In the genomic region with DNA sequence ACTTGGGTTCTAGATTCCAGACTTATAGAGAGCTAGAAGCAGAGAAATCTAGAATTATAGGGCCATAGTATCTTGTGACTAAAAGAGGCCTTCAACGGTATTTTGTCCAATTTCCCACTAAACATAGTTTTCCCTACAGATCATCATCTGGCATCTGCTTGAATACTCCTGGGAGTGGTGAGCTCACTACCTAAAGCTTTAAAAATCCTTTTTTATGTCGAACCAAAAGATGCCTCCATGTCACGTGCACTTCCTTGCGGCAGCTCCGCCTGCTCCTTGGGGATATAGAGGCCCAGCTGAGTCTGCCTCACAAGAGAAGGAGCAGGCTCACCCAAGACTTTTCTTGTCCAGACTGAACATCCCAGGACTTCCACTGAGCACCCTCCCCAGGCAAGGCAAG, we compare ENCODE assay signal across 26 cellular contexts. TPM values are rescaled to one million over a fixed set of nuclear protein-coding genes. Genes with fewer than 3 reads are reported as not detected.
DNase-seq lines count a peak whose midpoint lies in the region; ATAC-seq and TF ChIP-seq lines count a peak whose summit lies in the region.
"Had no signal": no experiment of that assay in that cellular context is flagged by ENCODE, and none has a peak within 500 bp of the region (broad histone marks: within the 10 kb centered on the region; RNA-seq: fewer than 3 reads in every experiment).

No MANE protein-coding gene starts in this region.

- no peaks in the 10 kb centered on the region for H3K36me3 Mint-ChIP-seq in brain
- no peaks in the 10 kb centered on the region for H3K36me3 Mint-ChIP-seq in effector memory CD8-positive, alpha-beta T cell (ENCODE audit: insufficient read depth)
- H3K36me3 Mint-ChIP-seq: naive thymus-derived CD4-positive, alpha-beta T cell; stimulated activated naive B cell treated with anti-CD40 and anti-IgM and Interleukin-4, amounts not matched to agents 10 μg/mL and 1 μg/mL and 100 μg/mL, for 72 hours had no signal

- TF ChIP-seq POLR2A in breast epithelium (IDR thresholded peaks at IDR 0.05): no peak

- no peaks in the 10 kb centered on the region for H3K27me3 ChIP-seq in breast epithelium
- H3K27me3 ChIP-seq in mammary epithelial cell (ENCODE audit: insufficient read depth, low read length): no peaks in the 10 kb centered on the region
- no peaks in the 10 kb centered on the region for H3K27me3 ChIP-seq in neural cell (ENCODE audit: insufficient read depth, low read depth, low read length)
- H3K27me3 ChIP-seq in subcutaneous abdominal adipose tissue (ENCODE audit: control insufficient read depth in 5 of 5, insufficient read depth in 4 of 5, low read length in 5 of 5): no peaks in the 10 kb centered on the region
- H3K27me3 ChIP-seq: BE2C had no signal

- no peaks in the 10 kb centered on the region for H3K9me3 ChIP-seq in breast epithelium
- H3K9me3 ChIP-seq in mammary epithelial cell (replicated peaks; ENCODE audit: insufficient read depth, low read length): no peaks in the 10 kb centered on the region
- no peaks in the 10 kb centered on the region for H3K9me3 ChIP-seq in neural cell (ENCODE audit: low read length)
- no peaks in the 10 kb centered on the region for H3K9me3 ChIP-seq in subcutaneous abdominal adipose tissue (ENCODE audit: control insufficient read depth in 5 of 5, low read length in 5 of 5)
- H3K9me3 ChIP-seq: BE2C had no signal

- no peak for ATAC-seq in effector memory CD8-positive, alpha-beta T cell (replicated peaks)
- ATAC-seq in HG02938 (IDR thresholded peaks at IDR 0.05; ENCODE audit: unreplicated experiment): no peak
- ATAC-seq: naive thymus-derived CD4-positive, alpha-beta T cell; stimulated activated naive B cell treated with anti-CD40 and anti-IgM and Interleukin-4, amounts not matched to agents 10 μg/mL and 1 μg/mL and 100 μg/mL, for 72 hours had no signal

- H3K79me2 ChIP-seq in mammary epithelial cell (ENCODE audit: insufficient read depth, low read length) (no peaks in the 10 kb centered on the region), neural cell (replicated peaks; ENCODE audit: insufficient read depth, low read length) (no peaks in the 10 kb centered on the region)

- peak overlapping the region; percentile 76 to 88 for H3K27ac ChIP-seq in breast epithelium
- H3K27ac ChIP-seq in mammary epithelial cell (ENCODE audit: insufficient read depth, low read depth, low read length): no peak overlapping the region
- peak overlapping the region; percentile 81 for H3K27ac ChIP-seq in neural cell (ENCODE audit: low read length)
- peak overlapping the region; percentile 74 for H3K27ac ChIP-seq in subcutaneous abdominal adipose tissue (ENCODE audit: low read depth, low read length)
- H3K27ac ChIP-seq: dorsolateral prefrontal cortex had no signal

- WGBS in mammary epithelial cell (ENCODE audit: low coverage, missing lambda C conversion rate): 100% methylated on average over 5 of the region's 5 CpGs

- no peak overlapping the region for H3K4me3 Mint-ChIP-seq in brain
- no peak overlapping the region for H3K4me3 Mint-ChIP-seq in effector memory CD8-positive, alpha-beta T cell
- H3K4me3 Mint-ChIP-seq: activated T-cell treated with anti-CD3 and anti-CD28 coated beads, Interleukin-2, amount 50 U/mL, for 24 hours; central memory CD8-positive, alpha-beta T cell; GM23338; naive thymus-derived CD4-positive, alpha-beta T cell; stimulated activated naive B cell treated with anti-CD40 and anti-IgM and Interleukin-4, amounts not matched to agents 10 μg/mL and 1 μg/mL and 100 μg/mL, for 72 hours had no signal

- H3K4me2 ChIP-seq in mammary epithelial cell (ENCODE audit: insufficient read depth, low read depth, low read length) (no peak overlapping the region), neural cell (ENCODE audit: low read length) (no peak overlapping the region)
- H3K4me2 ChIP-seq: GM23338, smooth muscle cell had no signal

- CTCF ChIA-PET in mammary epithelial cell (lab: Charles Lee; ENCODE audit: low non-redundant PET): interaction anchor here (0.5 to 0.6 kb wide), 2 partner anchors 25 to 504 kb away, joined by 3 read pairs; no protein-coding TSS in a partner anchor

- H4K20me1 ChIP-seq in mammary epithelial cell (ENCODE audit: insufficient read depth, low read length) (no peaks in the 10 kb centered on the region), neural cell (ENCODE audit: insufficient read depth) (no peaks in the 10 kb centered on the region)

- no peak for TF ChIP-seq EP300 in neural cell (conservative IDR thresholded peaks at IDR 0.05; ENCODE audit: poor library complexity, severe bottlenecking)

- DNase-seq in breast epithelium (ENCODE audit: low spot score in 2 of 2) (no peak), mammary epithelial cell (no peak), GF-D8 (lab: John Stamatoyannopoulos, UW) (no peak)
- no peak for DNase-seq in effector memory CD8-positive, alpha-beta T cell
- DNase-seq: 8988T; activated CD4-positive, CD25-positive, alpha-beta regulatory T cell treated with anti-CD3 and anti-CD28 coated beads, Interleukin-2, amount 50 U/mL, for 72 hours; activated CD8-positive, alpha-beta memory T cell treated with anti-CD3 and anti-CD28 coated beads for 24 hours; activated naive CD4-positive, alpha-beta T cell treated with Interleukin-2 at 50 U/mL for 16 hours; activated T-cell treated with anti-CD3 and anti-CD28 coated beads, Interleukin-2, amount 50 U/mL, for 24 hours; Karpas-422; naive thymus-derived CD4-positive, alpha-beta T cell; NCI-H1930; stimulated activated naive B cell treated with anti-CD40 and anti-IgM and Interleukin-4, amounts not matched to agents 10 μg/mL and 1 μg/mL and 100 μg/mL, for 72 hours; T1000 had no signal

- H3K9me2 ChIP-seq in neural cell (ENCODE audit: insufficient read depth, low read length): no peaks in the 10 kb centered on the region

- H3K4me3 ChIP-seq in breast epithelium (no peak overlapping the region), mammary epithelial cell (replicated peaks in 1 of 3; ENCODE audit: insufficient read depth in 1 of 3, low read depth in 2 of 3, low read length in 3 of 3) (no peak overlapping the region), neural cell (ENCODE audit: low read length) (no peak overlapping the region), subcutaneous abdominal adipose tissue (ENCODE audit: low read depth in 1 of 5, low read length in 5 of 5) (no peak overlapping the region)
- H3K4me3 ChIP-seq: dorsolateral prefrontal cortex, GM23338, smooth muscle cell had no signal

- peaks cover 32% of the 10 kb centered on the region for H3K4me1 Mint-ChIP-seq in brain
- H3K4me1 Mint-ChIP-seq in effector memory CD8-positive, alpha-beta T cell (ENCODE audit: low read depth in 2 of 2): peaks cover 4 to 7% of the 10 kb centered on the region in 2 donors

- no peak for TF ChIP-seq RAD21 in neural cell (conservative IDR thresholded peaks at IDR 0.05)

- no peak for TF ChIP-seq CTCF in breast epithelium (IDR thresholded peaks at IDR 0.05)
- TF ChIP-seq CTCF in mammary epithelial cell (conservative IDR thresholded peaks at IDR 0.05 in 1 of 2, IDR thresholded peaks at IDR 0.05 in 1 of 2; ENCODE audit: extremely low read depth in 1 of 2, insufficient read depth in 1 of 2, low read depth in 1 of 2, low read length in 2 of 2): no peak
- no peak for TF ChIP-seq CTCF in brain (conservative IDR thresholded peaks at IDR 0.05)
- TF ChIP-seq CTCF in neural cell (IDR thresholded peaks at IDR 0.05; ENCODE audit: poor library complexity, severe bottlenecking): no peak

- H3K9me3 Mint-ChIP-seq in brain: peaks cover 0 to 5% (median 0%) of the 10 kb centered on the region in 5 experiments
- H3K9me3 Mint-ChIP-seq in effector memory CD8-positive, alpha-beta T cell: no peaks in the 10 kb centered on the region
- H3K9me3 Mint-ChIP-seq: activated T-cell treated with anti-CD3 and anti-CD28 coated beads, Interleukin-2, amount 50 U/mL, for 24 hours; central memory CD8-positive, alpha-beta T cell; GM23338; stimulated activated naive B cell treated with anti-CD40 and anti-IgM and Interleukin-4, amounts not matched to agents 10 μg/mL and 1 μg/mL and 100 μg/mL, for 72 hours had no signal

- in situ Hi-C loops in mammary epithelial cell (cut with MboI; ENCODE audit: low sequenced_read_pairs in 2 of 2): loop anchor here (10.0 kb wide), 1 partner anchor 503 kb away; no protein-coding TSS in a partner anchor

- H3K9ac ChIP-seq in mammary epithelial cell (ENCODE audit: insufficient read depth, low read length) (no peak overlapping the region), neural cell (ENCODE audit: low read length) (peak overlapping the region; percentile 44), subcutaneous abdominal adipose tissue (ENCODE audit: low read length in 5 of 5) (no peak overlapping the region)

- BruUV-seq in mammary epithelial cell (replicated peaks; lab: Mats Ljungman, UMichigan): no TSS peak

- peak overlapping the region in 3 of 5 experiments; percentile 64 to 88 (median 84) for H3K27ac Mint-ChIP-seq in brain
- H3K27ac Mint-ChIP-seq in effector memory CD8-positive, alpha-beta T cell: no peak overlapping the region
- H3K27ac Mint-ChIP-seq: activated T-cell treated with anti-CD3 and anti-CD28 coated beads, Interleukin-2, amount 50 U/mL, for 24 hours; GM23338; naive thymus-derived CD4-positive, alpha-beta T cell; stimulated activated naive B cell treated with anti-CD40 and anti-IgM and Interleukin-4, amounts not matched to agents 10 μg/mL and 1 μg/mL and 100 μg/mL, for 72 hours had no signal

- H2AFZ ChIP-seq in mammary epithelial cell (ENCODE audit: low read depth, low read length): no peak overlapping the region
- no peak overlapping the region for H2AFZ ChIP-seq in neural cell (ENCODE audit: low read depth, low read length)
- H2AFZ ChIP-seq: GM23338 had no signal

- peaks cover 0 to 5% of the 10 kb centered on the region in 2 donors for H3K4me1 ChIP-seq in breast epithelium
- peaks cover 2% of the 10 kb centered on the region for H3K4me1 ChIP-seq in mammary epithelial cell (ENCODE audit: insufficient read depth, low read length)
- H3K4me1 ChIP-seq in subcutaneous abdominal adipose tissue (ENCODE audit: control insufficient read depth in 5 of 5, insufficient read depth in 5 of 5, low read length in 5 of 5): peaks cover 0 to 40% (median 20%) of the 10 kb centered on the region in 5 donors

- dilution Hi-C loops in mammary epithelial cell (cut with HindIII; ENCODE audit: low sequenced_read_pairs): loop anchor here (5.0 kb wide), 1 partner anchor 279 kb away; no protein-coding TSS in a partner anchor

- H3K36me3 ChIP-seq in breast epithelium (no peaks in the 10 kb centered on the region), mammary epithelial cell (ENCODE audit: insufficient read depth, low read length) (no peaks in the 10 kb centered on the region), neural cell (ENCODE audit: insufficient read depth, low read length) (no peaks in the 10 kb centered on the region), subcutaneous abdominal adipose tissue (ENCODE audit: control insufficient read depth in 5 of 5, insufficient read depth in 5 of 5, low read length in 5 of 5) (no peaks in the 10 kb centered on the region)
- H3K36me3 ChIP-seq: BE2C had no signal

- H3K27me3 Mint-ChIP-seq in brain: peaks cover 6% of the 10 kb centered on the region
- H3K27me3 Mint-ChIP-seq in effector memory CD8-positive, alpha-beta T cell: peaks cover 8 to 11% of the 10 kb centered on the region in 2 donors

- intact Hi-C loops in breast epithelium (cut with DNase I; ENCODE audit: low total_unique reads): loop anchor here (10.0 kb wide), 1 partner anchor 403 kb away; the partner anchor contains the start of gene RBFOX2
- intact Hi-C loops in mammary epithelial cell (cut with micrococcal nuclease): no loop called here

- H3F3A ChIP-seq in neural cell (ENCODE audit: insufficient read depth, low read length, poor library complexity, severe bottlenecking): no peaks in the 10 kb centered on the region

RNA-seq across cellular contexts. Expression of gene MB, which starts 4.3 kb away (rescaled TPM):
- total RNA-seq in breast epithelium (10 to 100 TPM in 1 of 3 donors, 1 to 10 TPM in 1, under 1 TPM in 1; 0.48 to 13.1 (median 10.0) TPM), mammary epithelial cell (not detected)
- polyA plus RNA-seq in mammary epithelial cell (not detected), brain (ENCODE audit: insufficient read depth, low read depth, low replicate concordance) (2.7 TPM), neural cell (0.51 TPM in 1 of 2 replicates, not detected in the other)
- polyA minus RNA-seq in mammary epithelial cell (not detected), neural cell (not detected in 2 replicates)
- total RNA-seq: frontal cortex, GM23338, lung microvascular endothelial cell, smooth muscle cell had no signal
- polyA plus RNA-seq: GM23338; keratinocyte; naive thymus-derived CD4-positive, alpha-beta T cell had no signal

RNA-seq across cellular contexts. Expression of gene APOL6, which starts 26.8 kb away (rescaled TPM):
- total RNA-seq in breast epithelium (10 to 100 TPM; 21.2 to 59.7 (median 25.6) TPM), mammary epithelial cell (10 to 100 TPM; 10.6 to 21.5 TPM)
- polyA plus RNA-seq in mammary epithelial cell (3.0 TPM), brain (ENCODE audit: insufficient read depth, low read depth, low replicate concordance) (1.4 TPM), neural cell (not detected in 2 replicates)
- polyA minus RNA-seq in mammary epithelial cell (9.0 TPM), neural cell (not detected in 2 replicates)

Comparison
In these comparisons a context has a peak if more than half of its experiments do, and no peak if none do; other contexts are left out.
1. H3K27ac Mint-ChIP-seq: peak in brain (3 of 5); none in effector memory CD8-positive, alpha-beta T cell (0 of 2).